Comparison of ENCODE assay signal across 20 cellular contexts in the genomic region with DNA sequence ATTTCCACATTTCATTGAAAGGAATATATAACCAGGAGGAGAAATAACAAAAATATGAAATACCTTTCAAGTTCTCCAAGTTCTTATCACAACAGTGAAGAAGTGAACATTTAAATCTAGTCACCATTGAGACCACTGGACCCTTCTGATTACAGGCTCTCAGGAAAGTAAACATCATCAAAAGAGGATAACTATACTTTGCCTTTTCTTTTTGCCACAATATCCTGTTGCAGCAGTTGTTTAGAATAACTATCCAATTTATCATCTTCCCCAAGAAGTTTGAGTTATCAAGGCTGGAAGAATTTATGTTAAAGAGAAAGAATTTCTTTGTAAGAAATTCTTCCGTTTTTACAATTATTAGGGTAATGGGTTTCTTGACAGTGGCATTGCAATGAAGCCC.
"Had no signal": no experiment of that assay in that cellular context is flagged by ENCODE, and none has a peak within 500 bp of the region (broad histone marks: within the 10 kb centered on the region; RNA-seq: fewer than 3 reads in every experiment).

No MANE protein-coding gene starts in this region.

- H3K4me3 ChIP-seq: heart left ventricle, lung, ovary, right atrium auricular region, sigmoid colon, skin epidermis, thyroid gland had no signal

- H3K9me3 Mint-ChIP-seq: naive thymus-derived CD8-positive, alpha-beta T cell had no signal

- ATAC-seq: esophagus mucosa; heart left ventricle; left colon; left ventricle myocardium superior; naive thymus-derived CD8-positive, alpha-beta T cell had no signal

- H3K27ac ChIP-seq: heart left ventricle, neutrophil, ovary, right atrium auricular region, sigmoid colon, skin epidermis, thyroid gland had no signal

- H3K4me3 Mint-ChIP-seq: type B pancreatic cell had no signal

- H3K9me3 ChIP-seq: heart left ventricle, neutrophil, ovary, right atrium auricular region, sigmoid colon, thyroid gland had no signal

- DNase-seq: cortex of kidney; effector memory CD4-positive, alpha-beta T cell; heart left ventricle; hippocampal formation; left colon; left ventricle myocardium superior; mesendoderm; naive thymus-derived CD8-positive, alpha-beta T cell; ovary; sigmoid colon; stimulated activated CD4-positive, alpha-beta T cell treated with anti-CD3 and anti-CD28 coated beads, Interleukin-2, amount 100 ng/mL, for 24 hours; stimulated activated CD4-positive, alpha-beta T cell treated with anti-CD3 and anti-CD28 coated beads, Interleukin-4, amount 100 ng/mL, for 4 hours; stimulated activated naive CD4-positive, alpha-beta T cell treated with Interleukin-2 at 50 U/mL for 16 hours; thyroid gland had no signal

- H3K27me3 Mint-ChIP-seq: naive thymus-derived CD8-positive, alpha-beta T cell had no signal

- H3K36me3 Mint-ChIP-seq: naive thymus-derived CD8-positive, alpha-beta T cell had no signal

- H3K36me3 ChIP-seq: heart left ventricle, neutrophil, ovary, right atrium auricular region, sigmoid colon, thyroid gland had no signal

- H3K27ac Mint-ChIP-seq: type B pancreatic cell had no signal

- H3K27me3 ChIP-seq: heart left ventricle, ovary, right atrium auricular region, sigmoid colon, thyroid gland had no signal
